19 cellular contexts compared by ENCODE assay signal in genomic region chr13:100854091-100854490, GRCh38.
A peak's percentile ranks its signal among the peaks of the same experiment; 100 is the strongest.
DNase-seq lines count a peak whose midpoint lies in the region; FAIRE-seq and TF ChIP-seq lines count a peak whose summit lies in the region.
"Had no signal": no experiment of that assay in that cellular context is flagged by ENCODE, and none has a peak within 500 bp of the region (broad histone marks: within the 10 kb centered on the region; RNA-seq: fewer than 3 reads in every experiment).

No MANE protein-coding gene starts in this region.

- FAIRE-seq in GM12891 (lab: Jason Lieb, UNC): no peak
- FAIRE-seq: G401.6 had no signal

- no peak for TF ChIP-seq CTCF in MM.1S (IDR thresholded peaks at IDR 0.05; ENCODE audit: low read length)

- H3K27me3 ChIP-seq in MM.1S (replicated peaks; ENCODE audit: insufficient read depth, low read length): no peaks in the 10 kb centered on the region

- no peak overlapping the region for H3K4me3 ChIP-seq in MM.1S (ENCODE audit: low read length)

- no peak overlapping the region for H3K9ac ChIP-seq in MM.1S (ENCODE audit: low read length)

- no peak overlapping the region for H3K4me2 ChIP-seq in MM.1S (ENCODE audit: low read depth, low read length)

- no peaks in the 10 kb centered on the region for H3K79me2 ChIP-seq in MM.1S (ENCODE audit: low read length)

- TF ChIP-seq POLR2A in GM12891 (IDR thresholded peaks at IDR 0.05; ENCODE audit: low read depth, low read length): no peak

- no peaks in the 10 kb centered on the region for H3K4me1 ChIP-seq in MM.1S (ENCODE audit: low read length)

- no peaks in the 10 kb centered on the region for H4K20me1 ChIP-seq in MM.1S (ENCODE audit: insufficient read depth, low read length)

- H3K9me3 ChIP-seq in MM.1S (replicated peaks; ENCODE audit: insufficient read depth, low read length): no peaks in the 10 kb centered on the region

- no peak overlapping the region for H2AFZ ChIP-seq in MM.1S (ENCODE audit: low read length)

- H3K36me3 ChIP-seq in MM.1S (replicated peaks; ENCODE audit: insufficient read depth, low read length): no peaks in the 10 kb centered on the region

- DNase-seq in DMS 273 (lab: John Stamatoyannopoulos, UW; ENCODE audit: unreplicated experiment) (peak; percentile 3), DMS 273 treated with DMSO at 0.1 percent for 48 hours (lab: John Stamatoyannopoulos, UW) (no peak), astrocyte of the hippocampus (ENCODE audit: low read depth, low spot score) (peak; percentile 62), left kidney (ENCODE audit: low read depth, low spot score) (peak; percentile 22), GOT3 (lab: John Stamatoyannopoulos, UW) (no peak), MM.1S (no peak), GM12891 (ENCODE audit: insufficient read length, low spot score) (no peak), NCI-H510A treated with DMSO at 0.1 percent for 48 hours (lab: John Stamatoyannopoulos, UW) (no peak)
- DNase-seq: CD4-positive, alpha-beta memory T cell; DMS79 treated with DMSO at 0.1 percent for 48 hours; Kasumi-1; NCI-H1417; NCI-H1930; NCI-H446 treated with DMSO at 0.1 percent for 48 hours; NCI-H774; PC-3; SW 1271 had no signal

- H3K27ac ChIP-seq in MM.1S (ENCODE audit: low read length): no peak overlapping the region
- H3K27ac ChIP-seq: 22Rv1 had no signal

- H3F3A ChIP-seq in MM.1S (ENCODE audit: insufficient read depth, low read length): no peaks in the 10 kb centered on the region

- no peaks in the 10 kb centered on the region for H3K9me2 ChIP-seq in MM.1S (replicated peaks; ENCODE audit: insufficient read depth, low read length)

TF ChIP-seq in GM12891, 5 proteins besides CTCF, POLR2A, EP300 and RAD21:
- TF ChIP-seq POU2F2 (IDR thresholded peaks at IDR 0.05; ENCODE audit: low read depth, low read length) (no peak), POLR2AphosphoS5 (IDR thresholded peaks at IDR 0.05; ENCODE audit: low read depth, low read length) (no peak), TAF1 (IDR thresholded peaks at IDR 0.05; ENCODE audit: low read depth, low read length) (no peak), PAX5 (IDR thresholded peaks at IDR 0.05; ENCODE audit: insufficient read depth, low read length, severe bottlenecking) (no peak), SPI1 (IDR thresholded peaks at IDR 0.05; ENCODE audit: low read depth, low read length) (no peak)

Comparison
In these comparisons a context has a peak if more than half of its experiments do, and no peak if none do; other contexts are left out.
1. DNase-seq: peak in DMS 273 (single experiment), astrocyte of the hippocampus (single experiment) and left kidney (single experiment); none in DMS 273 treated with DMSO at 0.1 percent for 48 hours (single experiment), GOT3 (single experiment), MM.1S (single experiment), GM12891 (single experiment) and NCI-H510A treated with DMSO at 0.1 percent for 48 hours (single experiment).